10 cellular contexts compared by ENCODE assay signal in the genomic region with DNA sequence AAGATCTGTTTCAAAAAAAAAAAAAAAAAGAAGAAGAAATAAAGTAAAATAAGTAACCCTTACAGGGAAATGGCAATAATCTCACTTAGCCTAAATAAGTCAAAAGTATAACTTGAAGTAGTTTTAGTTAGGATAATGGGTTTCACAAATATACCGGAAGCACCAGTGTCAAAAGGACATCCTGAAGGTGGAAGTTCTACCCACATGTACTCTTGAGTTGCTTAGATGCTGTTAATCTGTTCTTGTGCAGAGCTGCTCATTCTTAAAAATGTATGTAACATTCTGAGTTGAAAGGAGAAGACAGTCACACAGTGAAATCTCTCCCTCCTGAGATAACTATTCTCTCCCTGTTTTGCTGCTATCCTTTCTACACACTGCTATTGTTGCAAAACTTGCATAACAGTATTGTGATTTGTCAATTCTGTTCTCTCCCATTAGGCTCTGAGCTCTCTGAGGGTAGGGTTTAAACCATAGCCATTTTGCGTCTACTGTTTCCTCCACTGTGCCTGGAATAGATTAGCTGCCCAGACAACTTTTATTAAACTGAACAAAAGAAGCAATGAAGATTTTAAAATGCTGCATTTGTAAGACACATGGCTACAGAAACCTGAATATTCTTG. TPM values are rescaled to one million over a fixed set of nuclear protein-coding genes. Genes with fewer than 3 reads are reported as not detected.
DNase-seq lines count a peak whose midpoint lies in the region; ATAC-seq, FAIRE-seq and TF ChIP-seq lines count a peak whose summit lies in the region.
"Had no signal": no experiment of that assay in that cellular context is flagged by ENCODE, and none has a peak within 500 bp of the region (broad histone marks: within the 10 kb centered on the region; RNA-seq: fewer than 3 reads in every experiment).

No MANE protein-coding gene starts in this region.

- POLR2A ChIA-PET in activated CD4-positive, alpha-beta T cell treated with anti-CD3 and anti-CD28 coated beads, Interleukin-2, amount 10 ng/mL, durations not matched to agents 7 days and 5 days (lab: Charles Lee), result no interaction called here
- POLR2A ChIA-PET in OCI-LY7 (lab: Charles Lee), result interaction anchor here (0.6 to 17.5 kb wide), 11 partner anchors 8 to 687 kb away, joined by 3 to 213 read pairs (median 4); a partner anchor contains a TSS
- POLR2A ChIA-PET in endothelial cell of umbilical vein (lab: Charles Lee), result no interaction called here

- H3K4me1 Mint-ChIP-seq in activated CD4-positive, alpha-beta T cell treated with anti-CD3 and anti-CD28 coated beads, Interleukin-2, amount 10 ng/mL, durations not matched to agents 7 days and 5 days, result peaks cover 18% of the 10 kb centered on the region

- WGBS in suprapubic skin, result 35% methylated on average over 2 of the region's 2 CpGs
- WGBS in thyroid gland, 2 donors, result 82 to 89% methylated on average over 2 of the region's 2 CpGs

- H3K27ac Mint-ChIP-seq in activated CD4-positive, alpha-beta T cell treated with anti-CD3 and anti-CD28 coated beads, Interleukin-2, amount 10 ng/mL, durations not matched to agents 7 days and 5 days, result peak overlapping the region; percentile 67

- no peak overlapping the region for H3K9ac ChIP-seq in endothelial cell of umbilical vein (replicated peaks; ENCODE audit: extremely low read depth, insufficient read depth, low read length)

- FAIRE-seq in endothelial cell of umbilical vein (lab: Jason Lieb, UNC), result peak; percentile 15

- H3K27me3 ChIP-seq in endothelial cell of umbilical vein (ENCODE audit: control insufficient read depth in 2 of 2, insufficient read depth in 2 of 2, low read length in 2 of 2) (peaks cover 0 to 2% of the 10 kb centered on the region in 2 experiments), suprapubic skin (no peaks in the 10 kb centered on the region), thyroid gland (no peaks in the 10 kb centered on the region)
- H3K27me3 ChIP-seq: testis had no signal

- H3K4me3 Mint-ChIP-seq in activated CD4-positive, alpha-beta T cell treated with anti-CD3 and anti-CD28 coated beads, Interleukin-2, amount 10 ng/mL, durations not matched to agents 7 days and 5 days, result no peak overlapping the region

- ATAC-seq in GM21723 (IDR thresholded peaks at IDR 0.05; ENCODE audit: unreplicated experiment) (no peak), HG03135 (IDR thresholded peaks at IDR 0.05; ENCODE audit: unreplicated experiment) (no peak)

- peak overlapping the region; percentile 38 for H3K27ac ChIP-seq in OCI-LY7 (ENCODE audit: low read depth, low read length, poor library complexity, severe bottlenecking)
- H3K27ac ChIP-seq in endothelial cell of umbilical vein (ENCODE audit: insufficient read depth, low read depth, low read length), result no peak overlapping the region
- peak overlapping the region; percentile 57 for H3K27ac ChIP-seq in suprapubic skin
- H3K27ac ChIP-seq in thyroid gland, result no peak overlapping the region
- H3K27ac ChIP-seq: testis had no signal

- H3K9me1 ChIP-seq in endothelial cell of umbilical vein (replicated peaks; ENCODE audit: control insufficient read depth, extremely low read depth, insufficient read depth, low read length), result no peaks in the 10 kb centered on the region

- peaks cover 47% of the 10 kb centered on the region for H3K4me1 ChIP-seq in OCI-LY7 (ENCODE audit: insufficient read depth, low read length, poor library complexity, severe bottlenecking)
- H3K4me1 ChIP-seq in endothelial cell of umbilical vein (ENCODE audit: control insufficient read depth, extremely low read depth, insufficient read depth, low read length), result peaks cover 18% of the 10 kb centered on the region
- peaks cover 26% of the 10 kb centered on the region for H3K4me1 ChIP-seq in suprapubic skin
- H3K4me1 ChIP-seq in thyroid gland, result no peaks in the 10 kb centered on the region
- H3K4me1 ChIP-seq: testis had no signal

- TF ChIP-seq POLR2A in endothelial cell of umbilical vein (IDR thresholded peaks at IDR 0.05; ENCODE audit: low read depth, low read length), result no peak
- no peak for TF ChIP-seq POLR2A in suprapubic skin (IDR thresholded peaks at IDR 0.05)
- TF ChIP-seq POLR2A in thyroid gland (IDR thresholded peaks at IDR 0.05), result no peak

- H3K4me3 ChIP-seq in OCI-LY7 (ENCODE audit: low read depth, low read length, poor library complexity, severe bottlenecking) (no peak overlapping the region), endothelial cell of umbilical vein (replicated peaks in 1 of 3; ENCODE audit: insufficient read depth in 1 of 3, low read depth in 1 of 3, low read length in 3 of 3) (no peak overlapping the region), suprapubic skin (no peak overlapping the region), thyroid gland (replicated peaks in 1 of 3) (no peak overlapping the region)
- H3K4me3 ChIP-seq: testis had no signal

- H3K9me3 ChIP-seq in OCI-LY7 (ENCODE audit: low read length) (no peaks in the 10 kb centered on the region), endothelial cell of umbilical vein (replicated peaks; ENCODE audit: control insufficient read depth, insufficient read depth, low read length) (no peaks in the 10 kb centered on the region), suprapubic skin (no peaks in the 10 kb centered on the region), thyroid gland (no peaks in the 10 kb centered on the region)
- H3K9me3 ChIP-seq: testis had no signal

- DNase-seq in activated CD4-positive, alpha-beta T cell treated with anti-CD3 and anti-CD28 coated beads, Interleukin-2, amount 10 ng/mL, durations not matched to agents 7 days and 5 days, result no peak
- DNase-seq in activated CD4-positive, alpha-beta T cell treated with anti-CD3 and anti-CD28 coated beads for 48 hours, result no peak
- DNase-seq in OCI-LY7 (ENCODE audit: low spot score) (peak; percentile 45), endothelial cell of umbilical vein (ENCODE audit: low read depth, low spot score) (peak; percentile 26), suprapubic skin (ENCODE audit: low spot score in 2 of 2) (no peak), thyroid gland (no peak)
- DNase-seq: SHP77, testis had no signal

- no TSS peak for BruUV-seq in OCI-LY7 (replicated peaks; lab: Mats Ljungman, UMichigan)
- BruUV-seq in endothelial cell of umbilical vein (replicated peaks; lab: Mats Ljungman, UMichigan), result no TSS peak

- H3K36me3 ChIP-seq in OCI-LY7 (ENCODE audit: insufficient read depth, low read length) (no peaks in the 10 kb centered on the region; the same call in 1 of the 2 replicates), endothelial cell of umbilical vein (ENCODE audit: control insufficient read depth in 2 of 2, extremely low read depth in 1 of 2, insufficient read depth in 2 of 2, low read length in 2 of 2) (no peaks in the 10 kb centered on the region), suprapubic skin (no peaks in the 10 kb centered on the region), thyroid gland (no peaks in the 10 kb centered on the region)

- TF ChIP-seq CTCF in OCI-LY7 (conservative IDR thresholded peaks at IDR 0.05; ENCODE audit: low read length) (no peak), endothelial cell of umbilical vein (IDR thresholded peaks at IDR 0.05; ENCODE audit: extremely low read depth in 1 of 2, insufficient read depth in 1 of 2, low read depth in 1 of 2, low read length in 2 of 2) (no peak), suprapubic skin (IDR thresholded peaks at IDR 0.05) (no peak), thyroid gland (IDR thresholded peaks at IDR 0.05) (no peak)

- H3K36me3 Mint-ChIP-seq in activated CD4-positive, alpha-beta T cell treated with anti-CD3 and anti-CD28 coated beads, Interleukin-2, amount 10 ng/mL, durations not matched to agents 7 days and 5 days (ENCODE audit: low read depth), result no peaks in the 10 kb centered on the region

- CTCF ChIA-PET in activated CD4-positive, alpha-beta T cell treated with anti-CD3 and anti-CD28 coated beads, Interleukin-2, amount 10 ng/mL, durations not matched to agents 7 days and 5 days (lab: Charles Lee), result interaction anchor here (0.9 to 1.8 kb wide), 3 partner anchors 9 to 58 kb away, joined by 3 to 7 read pairs (median 5); no protein-coding TSS in a partner anchor
- CTCF ChIA-PET in OCI-LY7 (lab: Charles Lee; ENCODE audit: unreplicated experiment), result interaction anchor here (1.0 kb wide), 2 partner anchors 9 to 50 kb away, joined by 3 read pairs; no protein-coding TSS in a partner anchor
- CTCF ChIA-PET in endothelial cell of umbilical vein (lab: Charles Lee), result interaction anchor here (1.2 to 2.0 kb wide), 4 partner anchors 8 to 53 kb away, joined by 3 to 15 read pairs (median 3); no protein-coding TSS in a partner anchor

- intact Hi-C loops in OCI-LY7 (cut with micrococcal nuclease; ENCODE audit: unreplicated experiment), result no loop called here
- intact Hi-C loops in endothelial cell of umbilical vein (cut with micrococcal nuclease), result loop anchor here (1.0 kb wide), 1 partner anchor 46 kb away; no protein-coding TSS in a partner anchor
- intact Hi-C loops in thyroid gland (cut with DNase I), result no loop called here

- H3K9me3 Mint-ChIP-seq in activated CD4-positive, alpha-beta T cell treated with anti-CD3 and anti-CD28 coated beads, Interleukin-2, amount 10 ng/mL, durations not matched to agents 7 days and 5 days, result no peaks in the 10 kb centered on the region

- H3K27me3 Mint-ChIP-seq in activated CD4-positive, alpha-beta T cell treated with anti-CD3 and anti-CD28 coated beads, Interleukin-2, amount 10 ng/mL, durations not matched to agents 7 days and 5 days, result no peaks in the 10 kb centered on the region

- no peaks in the 10 kb centered on the region for H3K9me2 ChIP-seq in OCI-LY7 (ENCODE audit: insufficient read depth, low read length)

- H2AFZ ChIP-seq in OCI-LY7 (ENCODE audit: low read length), result peak overlapping the region; percentile 91
- H2AFZ ChIP-seq in endothelial cell of umbilical vein (ENCODE audit: low read depth, low read length), result no peak overlapping the region

- H3K79me2 ChIP-seq in OCI-LY7 (ENCODE audit: insufficient read depth, low read depth, low read length) (no peaks in the 10 kb centered on the region), endothelial cell of umbilical vein (ENCODE audit: control insufficient read depth, insufficient read depth, low read length) (no peaks in the 10 kb centered on the region)

- H4K20me1 ChIP-seq in OCI-LY7 (ENCODE audit: insufficient read depth, low read length) (no peaks in the 10 kb centered on the region), endothelial cell of umbilical vein (replicated peaks; ENCODE audit: control insufficient read depth, extremely low read depth, insufficient read depth, low read length) (no peaks in the 10 kb centered on the region)

- H3K4me2 ChIP-seq in OCI-LY7 (ENCODE audit: low read length), result peak overlapping the region; percentile 55
- peak overlapping the region; percentile 19 for H3K4me2 ChIP-seq in endothelial cell of umbilical vein (ENCODE audit: insufficient read depth, low read length)

- dilution Hi-C loops in endothelial cell of umbilical vein (cut with MboI; ENCODE audit: extremely low pct_ligation_motif_present, low sequenced_read_pairs), result no loop called here

- TF ChIP-seq EP300 in suprapubic skin (IDR thresholded peaks at IDR 0.05), result no peak

RNA-seq across cellular contexts. Expression of a gene that starts 11.1 kb away (rescaled TPM):
- 10 to 100 TPM; 28.1 to 31.5 TPM for total RNA-seq in activated CD4-positive, alpha-beta T cell treated with anti-CD3 and anti-CD28 coated beads, Interleukin-2, amount 10 ng/mL, durations not matched to agents 7 days and 5 days
- 13.1 and 16.6 TPM in 2 replicates for total RNA-seq in OCI-LY7 (2014; rRNA removed; shearing (Covaris generic))
- total RNA-seq in OCI-LY7 (2022) (87.4 and 104 TPM in 2 replicates), endothelial cell of umbilical vein (28.3 and 31.9 TPM in 2 replicates), suprapubic skin (10 to 100 TPM; 24.0 to 91.8 (median 45.8) TPM), thyroid gland (10 to 100 TPM; 24.7 to 41.8 (median 29.2) TPM)
- 4.9 and 7.9 TPM in 2 replicates for polyA plus RNA-seq in endothelial cell of umbilical vein
- polyA plus RNA-seq in endothelial cell of umbilical vein (2011; cell fraction: cytosol; rRNA removed), result 9.1 and 11.4 TPM in 2 replicates
- polyA plus RNA-seq in endothelial cell of umbilical vein (2011; cell fraction: nucleus; rRNA removed), result 22.4 and 24.8 TPM in 2 replicates
- 21.0 and 23.7 TPM in 2 replicates for polyA plus RNA-seq in endothelial cell of umbilical vein (2012)
- 10.5 and 11.1 TPM in 2 replicates for polyA minus RNA-seq in endothelial cell of umbilical vein
- 6.8 TPM for polyA minus RNA-seq in endothelial cell of umbilical vein (2011; cell fraction: cytosol; rRNA and poly(A)+ RNA removed)
- 15.0 and 21.4 TPM in 2 replicates for polyA minus RNA-seq in endothelial cell of umbilical vein (2011; cell fraction: nucleus; rRNA and poly(A)+ RNA removed)

Comparison
In these comparisons a context has a peak if more than half of its experiments do, and no peak if none do; other contexts are left out.
1. DNase-seq: peak in OCI-LY7 (single experiment) and endothelial cell of umbilical vein (single experiment); none in activated CD4-positive, alpha-beta T cell treated with anti-CD3 and anti-CD28 coated beads, Interleukin-2, amount 10 ng/mL, durations not matched to agents 7 days and 5 days (single experiment), activated CD4-positive, alpha-beta T cell treated with anti-CD3 and anti-CD28 coated beads for 48 hours (single experiment), suprapubic skin (0 of 2) and thyroid gland (0 of 2).
2. H3K27ac ChIP-seq: peak in OCI-LY7 (single experiment) and suprapubic skin (single experiment); none in endothelial cell of umbilical vein (single experiment) and thyroid gland (0 of 3).